In the genomic region with DNA sequence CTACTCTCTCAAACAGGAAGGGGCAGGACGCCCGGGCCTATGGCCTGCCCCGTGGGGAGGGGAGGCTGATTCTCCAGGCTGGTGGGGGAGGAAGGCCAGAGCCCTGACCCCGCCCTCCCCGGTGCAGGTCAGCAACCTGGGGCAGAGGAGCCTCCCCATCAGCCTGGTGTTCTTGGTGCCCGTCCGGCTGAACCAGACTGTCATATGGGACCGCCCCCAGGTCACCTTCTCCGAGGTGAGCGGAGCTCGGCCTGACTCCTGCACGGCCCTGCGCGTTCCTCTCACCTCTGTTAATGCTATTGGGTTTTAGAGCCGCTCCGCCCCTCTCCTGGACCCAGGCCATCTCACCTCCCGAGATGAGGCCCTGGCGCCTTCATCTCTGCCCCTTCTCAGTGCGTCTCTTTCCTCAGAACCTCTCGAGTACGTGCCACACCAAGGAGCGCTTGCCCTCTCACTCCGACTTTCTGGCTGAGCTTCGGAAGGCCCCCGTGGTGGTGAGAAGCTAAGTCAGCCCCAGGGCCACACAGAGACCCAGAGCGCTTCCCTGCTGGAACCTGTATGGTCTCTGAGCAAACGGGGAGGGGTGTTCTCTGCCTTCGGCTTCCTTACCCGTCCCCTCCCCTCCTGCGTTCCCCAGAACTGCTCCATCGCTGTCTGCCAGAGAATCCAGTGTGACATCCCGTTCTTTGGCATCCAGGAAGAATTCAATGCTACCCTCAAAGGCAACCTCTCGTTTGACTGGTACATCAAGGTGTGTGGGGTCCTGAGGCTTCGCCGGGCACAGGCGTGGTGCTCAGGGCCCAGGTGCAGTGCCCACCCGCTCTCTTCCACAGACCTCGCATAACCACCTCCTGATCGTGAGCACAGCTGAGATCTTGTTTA, we compare ENCODE assay signal across 17 cellular contexts. TPM values are rescaled to one million over a fixed set of nuclear protein-coding genes. Genes with fewer than 3 reads are reported as not detected.
DNase-seq lines count a peak whose midpoint lies in the region; ATAC-seq and TF ChIP-seq lines count a peak whose summit lies in the region.
"Had no signal": no experiment of that assay in that cellular context is flagged by ENCODE, and none has a peak within 500 bp of the region (broad histone marks: within the 10 kb centered on the region; RNA-seq: fewer than 3 reads in every experiment).

No MANE protein-coding gene starts in this region.

- no peaks in the 10 kb centered on the region for H3F3A ChIP-seq in SK-N-SH (replicated peaks; ENCODE audit: insufficient read depth)

- no peak for DNase-seq in SK-N-SH
- DNase-seq in GM10266 (ENCODE audit: extremely low spot score), result peak; percentile 2
- peak; percentile 8 for DNase-seq in dedifferentiated amniotic fluid mesenchymal stem cell (ENCODE audit: extremely low spot score)
- DNase-seq in nephron progenitor cell, result no peak
- DNase-seq in stimulated activated naive CD4-positive, alpha-beta T cell (lab: John Stamatoyannopoulos, UW), result no peak
- no peak for DNase-seq in NCI-H1436 (lab: John Stamatoyannopoulos, UW)
- DNase-seq in SW480 (ENCODE audit: low spot score), result no peak
- DNase-seq: activated CD4-positive, alpha-beta T cell treated with anti-CD3 and anti-CD28 coated beads for 48 hours; CD4-positive, CD25-positive, alpha-beta regulatory T cell; mammary epithelial cell; NCI-H2081 treated with DMSO at 0.1 percent for 48 hours; NCI-H524 treated with DMSO at 0.1 percent for 48 hours; SIG-M5; stimulated activated CD4-positive, alpha-beta T cell treated with anti-CD3 and anti-CD28 coated beads, Interleukin-15, amount 100 ng/mL, for 24 hours had no signal

- H3K4me3 ChIP-seq in SK-N-SH (ENCODE audit: low read depth in 2 of 2, low read length in 1 of 2), result no peak overlapping the region

- H3K4me1 ChIP-seq in SK-N-SH (ENCODE audit: control insufficient read depth in 1 of 2, insufficient read depth in 2 of 2, low read depth in 1 of 2, low read length in 1 of 2), result no peaks in the 10 kb centered on the region

- H3K36me3 ChIP-seq in SK-N-SH (replicated peaks in 1 of 2; ENCODE audit: control insufficient read depth in 1 of 2, insufficient read depth in 2 of 2, low read length in 1 of 2), result no peaks in the 10 kb centered on the region

- H3K9me3 ChIP-seq in SK-N-SH, result no peaks in the 10 kb centered on the region

- no peak for TF ChIP-seq EP300 in SK-N-SH (IDR thresholded peaks at IDR 0.05; ENCODE audit: borderline replicate concordance in 1 of 2, low read depth in 1 of 2, low read length in 1 of 2)

- no peak overlapping the region for H3K9ac ChIP-seq in SK-N-SH

- H3K4me1 Mint-ChIP-seq in nephron progenitor cell, result peaks cover 12% of the 10 kb centered on the region

- H3K36me3 Mint-ChIP-seq in nephron progenitor cell (ENCODE audit: low read depth), result no peaks in the 10 kb centered on the region

- TF ChIP-seq RAD21 in SK-N-SH (IDR thresholded peaks at IDR 0.05; ENCODE audit: low read length), result no peak

- no peak for TF ChIP-seq CTCF in SK-N-SH (IDR thresholded peaks at IDR 0.05)
- no peak for TF ChIP-seq CTCF in GM10266 (IDR thresholded peaks at IDR 0.05; ENCODE audit: control insufficient read depth, insufficient read depth, low read depth, missing control alignments)
- no peak for TF ChIP-seq CTCF in nephron progenitor cell (IDR thresholded peaks at IDR 0.05)

- no peaks in the 10 kb centered on the region for H4K20me1 ChIP-seq in SK-N-SH (ENCODE audit: insufficient read depth)

- H3K27ac ChIP-seq in SK-N-SH (ENCODE audit: low read depth in 2 of 2, low read length in 1 of 2), result no peak overlapping the region

- H2AFZ ChIP-seq in SK-N-SH (ENCODE audit: low read depth), result no peak overlapping the region

- no peaks in the 10 kb centered on the region for H3K79me2 ChIP-seq in SK-N-SH (ENCODE audit: insufficient read depth)

- peaks cover 66% of the 10 kb centered on the region for H3K27me3 Mint-ChIP-seq in nephron progenitor cell (ENCODE audit: low read depth, poor library complexity)
- H3K27me3 Mint-ChIP-seq: natural killer cell treated with Interleukin-12 subunit alpha and Interleukin-12 subunit beta and Interleukin-15 and Interleukin-18, amount 100 ng/mL, for 72 hours had no signal

- ATAC-seq in SK-N-SH treated with all-trans-retinoic acid at 6 μM for 48 hours, result peak; percentile 16; the same call in 1 of the 3 replicates
- ATAC-seq: esophagus mucosa; natural killer cell treated with Interleukin-12 subunit alpha and Interleukin-12 subunit beta and Interleukin-15 and Interleukin-18, amount 100 ng/mL, for 72 hours had no signal

- H3K4me2 ChIP-seq in SK-N-SH, result no peak overlapping the region

- H3K9me3 Mint-ChIP-seq in nephron progenitor cell, result peaks cover 10% of the 10 kb centered on the region
- H3K9me3 Mint-ChIP-seq: natural killer cell treated with Interleukin-12 subunit alpha and Interleukin-12 subunit beta and Interleukin-15 and Interleukin-18, amount 100 ng/mL, for 72 hours had no signal

- peaks cover 50% of the 10 kb centered on the region for H3K27me3 ChIP-seq in SK-N-SH (ENCODE audit: insufficient read depth)

- H3K4me3 Mint-ChIP-seq in nephron progenitor cell, result peak overlapping the region; percentile 36

- CTCF ChIA-PET in SK-N-SH (lab: Yijun Ruan, JAX), result no interaction called here

- 19% methylated on average over 28 of the region's 39 CpGs for WGBS in SK-N-SH (ENCODE audit: low lambda C conversion rate)

- POLR2A ChIA-PET in SK-N-SH (lab: Yijun Ruan, JAX), result no interaction called here

- no peaks in the 10 kb centered on the region for H3K9me2 ChIP-seq in SK-N-SH

- no peak overlapping the region for H3K27ac Mint-ChIP-seq in nephron progenitor cell

TF ChIP-seq in SK-N-SH treated with all-trans-retinoic acid at 6 μM for 48 hours, 23 proteins besides CTCF, POLR2A, EP300 and RAD21 (continues in another document):
- no peak for TF ChIP-seq PPARA (CRISPR knock-in tag; IDR thresholded peaks at IDR 0.05; ENCODE audit: borderline replicate concordance)
- TF ChIP-seq ARNTL (CRISPR knock-in tag; IDR thresholded peaks at IDR 0.05; ENCODE audit: borderline replicate concordance, low read depth), result no peak
- no peak for TF ChIP-seq ZC3H10 (CRISPR knock-in tag; IDR thresholded peaks at IDR 0.05)
- no peak for TF ChIP-seq CSRNP3 (CRISPR knock-in tag; IDR thresholded peaks at IDR 0.05)
- no peak for TF ChIP-seq BACH2 (CRISPR knock-in tag; IDR thresholded peaks at IDR 0.05; ENCODE audit: borderline replicate concordance)
- no peak for TF ChIP-seq TOX (CRISPR knock-in tag; IDR thresholded peaks at IDR 0.05; ENCODE audit: borderline replicate concordance)
- no peak for TF ChIP-seq OSR1 (CRISPR knock-in tag; IDR thresholded peaks at IDR 0.05)
- TF ChIP-seq ESRRG (CRISPR knock-in tag; IDR thresholded peaks at IDR 0.05), result no peak
- TF ChIP-seq CSDC2 (CRISPR knock-in tag; IDR thresholded peaks at IDR 0.05), result no peak
- TF ChIP-seq ZNF565 (CRISPR knock-in tag; conservative IDR thresholded peaks at IDR 0.05; ENCODE audit: low read depth), result no peak

TF ChIP-seq in SK-N-SH, 30 proteins besides CTCF, POLR2A, EP300 and RAD21:
- no peak for TF ChIP-seq GABPA (IDR thresholded peaks at IDR 0.05; ENCODE audit: low read depth)
- TF ChIP-seq YY1 (IDR thresholded peaks at IDR 0.05; ENCODE audit: low read depth), result no peak
- no peak for TF ChIP-seq RXRA (IDR thresholded peaks at IDR 0.05; ENCODE audit: borderline replicate concordance, low read depth)
- TF ChIP-seq TAF1 (IDR thresholded peaks at IDR 0.05; ENCODE audit: borderline replicate concordance, low read depth, low read length), result no peak
- no peak for TF ChIP-seq SMC3 (IDR thresholded peaks at IDR 0.05; ENCODE audit: low read depth, low read length)
- TF ChIP-seq SIN3A (IDR thresholded peaks at IDR 0.05; ENCODE audit: borderline replicate concordance, low read depth, low read length), result no peak

RNA-seq across cellular contexts. Expression of gene ITGAX, which starts 25.1 kb away (rescaled TPM):
- polyA plus RNA-seq in SK-N-SH (2012; rRNA removed), result 0.44 and 0.66 TPM in 2 replicates
- 0.30 and 0.38 TPM in 2 replicates for polyA plus RNA-seq in SK-N-SH (2012; cell fraction: cytosol; rRNA removed)
- polyA plus RNA-seq in SK-N-SH (2012; cell fraction: nucleus; rRNA removed), result 0.81 and 1.3 TPM in 2 replicates

Comparison
In these comparisons a context has a peak if more than half of its experiments do, and no peak if none do; other contexts are left out.
1. DNase-seq: peak in GM10266 (single experiment) and dedifferentiated amniotic fluid mesenchymal stem cell (single experiment); none in SK-N-SH (single experiment), nephron progenitor cell (single experiment), stimulated activated naive CD4-positive, alpha-beta T cell (0 of 6), NCI-H1436 (single experiment) and SW480 (single experiment).